ENCODE assay signal across 13 cellular contexts in genomic region chr9:37897665-37898064, GRCh38.
"Had no signal": no experiment of that assay in that cellular context is flagged by ENCODE, and none has a peak within 500 bp of the region (broad histone marks: within the 10 kb centered on the region; RNA-seq: fewer than 3 reads in every experiment).

No MANE protein-coding gene starts in this region.

- ATAC-seq: activated naive CD4-positive, alpha-beta T cell treated with anti-CD3 and anti-CD28 coated beads, Interleukin-2, amount 50 U/mL, for 72 hours; stimulated activated naive CD8-positive, alpha-beta T cell treated with anti-CD3 and anti-CD28 coated beads, Interleukin-15, amount 100 ng/mL, for 72 hours had no signal

- H3K9me3 ChIP-seq: testis had no signal

- DNase-seq: activated CD4-positive, alpha-beta T cell treated with anti-CD3 and anti-CD28 coated beads for 4 hours; activated effector memory CD4-positive, alpha-beta T cell treated with Interleukin-2 at 50 U/mL for 16 hours; amygdala; hypothalamus; naive B cell; retina; stimulated activated CD4-positive, alpha-beta T cell treated with anti-CD3 and anti-CD28 coated beads, Interleukin-15, amount 100 ng/mL, for 24 hours; stimulated activated CD4-positive, alpha-beta T cell treated with anti-CD3 and anti-CD28 coated beads, Interleukin-4, amount 100 ng/mL, for 24 hours; stimulated activated naive CD8-positive, alpha-beta T cell treated with anti-CD3 and anti-CD28 coated beads, Interleukin-15, amount 100 ng/mL, for 72 hours; testis; WERI-Rb-1 had no signal

- H3K9me3 Mint-ChIP-seq: activated naive CD4-positive, alpha-beta T cell treated with anti-CD3 and anti-CD28 coated beads, Interleukin-2, amount 50 U/mL, for 72 hours; naive B cell; stimulated activated naive CD8-positive, alpha-beta T cell treated with anti-CD3 and anti-CD28 coated beads, Interleukin-15, amount 100 ng/mL, for 72 hours had no signal

- H3K27ac ChIP-seq: testis, WERI-Rb-1 had no signal

- H3K4me3 ChIP-seq: lung, testis had no signal

- H3K27me3 ChIP-seq: testis had no signal

- H3K27me3 Mint-ChIP-seq: naive B cell; stimulated activated naive CD8-positive, alpha-beta T cell treated with anti-CD3 and anti-CD28 coated beads, Interleukin-15, amount 100 ng/mL, for 72 hours had no signal

- H3K4me1 ChIP-seq: testis had no signal

- H3K4me3 Mint-ChIP-seq: naive B cell; stimulated activated naive CD8-positive, alpha-beta T cell treated with anti-CD3 and anti-CD28 coated beads, Interleukin-15, amount 100 ng/mL, for 72 hours had no signal

- H3K27ac Mint-ChIP-seq: activated naive CD4-positive, alpha-beta T cell treated with anti-CD3 and anti-CD28 coated beads, Interleukin-2, amount 50 U/mL, for 72 hours; naive B cell; stimulated activated naive CD8-positive, alpha-beta T cell treated with anti-CD3 and anti-CD28 coated beads, Interleukin-15, amount 100 ng/mL, for 72 hours had no signal
